In genomic region chr17:42276609-42277341, GRCh38 we compare ENCODE assay signal across 1 cellular context.
A peak's percentile ranks its signal among the peaks of the same experiment; 100 is the strongest.
TF ChIP-seq lines count a peak whose summit lies in the region.

No MANE protein-coding gene starts in this region.

TF ChIP-seq in HepG2, 621 proteins besides CTCF, POLR2A, EP300 and RAD21 (continued from another document and continues in another):
- TF ChIP-seq ZNF275 (CRISPR knock-in tag; IDR thresholded peaks at IDR 0.05; ENCODE audit: borderline replicate concordance): no peak
- TF ChIP-seq USF2 (IDR thresholded peaks at IDR 0.05; ENCODE audit: low read depth, low read length): no peak
- no peak for TF ChIP-seq USF2 (CRISPR knock-in tag; IDR thresholded peaks at IDR 0.05; ENCODE audit: borderline replicate concordance)
- peak; percentile 93 for TF ChIP-seq ZFP90 (CRISPR knock-in tag; IDR thresholded peaks at IDR 0.05; ENCODE audit: borderline replicate concordance)
- TF ChIP-seq EZH2 (conservative IDR thresholded peaks at IDR 0.05; ENCODE audit: low read depth, low read length): no peak
- TF ChIP-seq MZF1 (CRISPR knock-in tag; IDR thresholded peaks at IDR 0.05; ENCODE audit: borderline replicate concordance): no peak
- no peak for TF ChIP-seq CBX1 (IDR thresholded peaks at IDR 0.05; ENCODE audit: low read depth)
- TF ChIP-seq ELF3 (CRISPR knock-in tag; IDR thresholded peaks at IDR 0.05): peak; percentile 49
- TF ChIP-seq MXD1 (CRISPR knock-in tag; IDR thresholded peaks at IDR 0.05): peak; percentile 26; the same call in 1 of the 2 replicates
- TF ChIP-seq, protein P1, sequence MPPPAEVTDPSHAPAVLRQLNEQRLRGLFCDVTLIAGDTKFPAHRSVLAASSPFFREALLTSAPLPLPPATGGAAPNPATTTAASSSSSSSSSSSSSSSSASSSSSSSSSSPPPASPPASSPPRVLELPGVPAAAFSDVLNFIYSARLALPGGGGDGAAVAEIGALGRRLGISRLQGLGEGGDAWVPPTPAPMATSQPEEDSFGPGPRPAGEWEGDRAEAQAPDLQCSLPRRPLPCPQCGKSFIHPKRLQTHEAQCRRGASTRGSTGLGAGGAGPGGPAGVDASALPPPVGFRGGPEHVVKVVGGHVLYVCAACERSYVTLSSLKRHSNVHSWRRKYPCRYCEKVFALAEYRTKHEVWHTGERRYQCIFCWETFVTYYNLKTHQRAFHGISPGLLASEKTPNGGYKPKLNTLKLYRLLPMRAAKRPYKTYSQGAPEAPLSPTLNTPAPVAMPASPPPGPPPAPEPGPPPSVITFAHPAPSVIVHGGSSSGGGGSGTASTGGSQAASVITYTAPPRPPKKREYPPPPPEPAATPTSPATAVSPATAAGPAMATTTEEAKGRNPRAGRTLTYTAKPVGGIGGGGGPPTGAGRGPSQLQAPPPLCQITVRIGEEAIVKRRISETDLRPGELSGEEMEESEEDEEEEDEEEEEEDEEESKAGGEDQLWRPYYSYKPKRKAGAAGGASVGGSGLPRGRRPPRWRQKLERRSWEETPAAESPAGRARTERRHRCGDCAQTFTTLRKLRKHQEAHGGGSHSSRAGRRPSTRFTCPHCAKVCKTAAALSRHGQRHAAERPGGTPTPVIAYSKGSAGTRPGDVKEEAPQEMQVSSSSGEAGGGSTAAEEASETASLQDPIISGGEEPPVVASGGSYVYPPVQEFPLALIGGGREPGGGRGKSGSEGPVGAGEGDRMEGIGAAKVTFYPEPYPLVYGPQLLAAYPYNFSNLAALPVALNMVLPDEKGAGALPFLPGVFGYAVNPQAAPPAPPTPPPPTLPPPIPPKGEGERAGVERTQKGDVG (CRISPR knock-in tag; IDR thresholded peaks at IDR 0.05; ENCODE audit: borderline replicate concordance): peak; percentile 66; the same call in 1 of the 2 replicates
- no peak for TF ChIP-seq JUNB (CRISPR knock-in tag; IDR thresholded peaks at IDR 0.05; ENCODE audit: borderline replicate concordance)
- no peak for TF ChIP-seq ZBTB37 (CRISPR knock-in tag; IDR thresholded peaks at IDR 0.05)
- TF ChIP-seq SP5 (CRISPR knock-in tag; IDR thresholded peaks at IDR 0.05; ENCODE audit: borderline replicate concordance, low read depth): peak; percentile 67
- TF ChIP-seq TCF7 (IDR thresholded peaks at IDR 0.05; ENCODE audit: low read depth): no peak
- no peak for TF ChIP-seq ZNF432 (CRISPR knock-in tag; IDR thresholded peaks at IDR 0.05; ENCODE audit: borderline replicate concordance)
- no peak for TF ChIP-seq ZBTB42 (CRISPR knock-in tag; IDR thresholded peaks at IDR 0.05)
- no peak for TF ChIP-seq EED (CRISPR knock-in tag; IDR thresholded peaks at IDR 0.05)
- TF ChIP-seq ZFP36L1 (CRISPR knock-in tag; IDR thresholded peaks at IDR 0.05): peak; percentile 65
- TF ChIP-seq FOXK2 (IDR thresholded peaks at IDR 0.05): no peak
- peak; percentile 90 for TF ChIP-seq ZNF350 (CRISPR knock-in tag; IDR thresholded peaks at IDR 0.05; ENCODE audit: borderline replicate concordance, low read depth)
- TF ChIP-seq, protein P2, sequence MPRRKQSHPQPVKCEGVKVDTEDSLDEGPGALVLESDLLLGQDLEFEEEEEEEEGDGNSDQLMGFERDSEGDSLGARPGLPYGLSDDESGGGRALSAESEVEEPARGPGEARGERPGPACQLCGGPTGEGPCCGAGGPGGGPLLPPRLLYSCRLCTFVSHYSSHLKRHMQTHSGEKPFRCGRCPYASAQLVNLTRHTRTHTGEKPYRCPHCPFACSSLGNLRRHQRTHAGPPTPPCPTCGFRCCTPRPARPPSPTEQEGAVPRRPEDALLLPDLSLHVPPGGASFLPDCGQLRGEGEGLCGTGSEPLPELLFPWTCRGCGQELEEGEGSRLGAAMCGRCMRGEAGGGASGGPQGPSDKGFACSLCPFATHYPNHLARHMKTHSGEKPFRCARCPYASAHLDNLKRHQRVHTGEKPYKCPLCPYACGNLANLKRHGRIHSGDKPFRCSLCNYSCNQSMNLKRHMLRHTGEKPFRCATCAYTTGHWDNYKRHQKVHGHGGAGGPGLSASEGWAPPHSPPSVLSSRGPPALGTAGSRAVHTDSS (CRISPR knock-in tag; conservative IDR thresholded peaks at IDR 0.05): no peak
- TF ChIP-seq, protein P3, sequence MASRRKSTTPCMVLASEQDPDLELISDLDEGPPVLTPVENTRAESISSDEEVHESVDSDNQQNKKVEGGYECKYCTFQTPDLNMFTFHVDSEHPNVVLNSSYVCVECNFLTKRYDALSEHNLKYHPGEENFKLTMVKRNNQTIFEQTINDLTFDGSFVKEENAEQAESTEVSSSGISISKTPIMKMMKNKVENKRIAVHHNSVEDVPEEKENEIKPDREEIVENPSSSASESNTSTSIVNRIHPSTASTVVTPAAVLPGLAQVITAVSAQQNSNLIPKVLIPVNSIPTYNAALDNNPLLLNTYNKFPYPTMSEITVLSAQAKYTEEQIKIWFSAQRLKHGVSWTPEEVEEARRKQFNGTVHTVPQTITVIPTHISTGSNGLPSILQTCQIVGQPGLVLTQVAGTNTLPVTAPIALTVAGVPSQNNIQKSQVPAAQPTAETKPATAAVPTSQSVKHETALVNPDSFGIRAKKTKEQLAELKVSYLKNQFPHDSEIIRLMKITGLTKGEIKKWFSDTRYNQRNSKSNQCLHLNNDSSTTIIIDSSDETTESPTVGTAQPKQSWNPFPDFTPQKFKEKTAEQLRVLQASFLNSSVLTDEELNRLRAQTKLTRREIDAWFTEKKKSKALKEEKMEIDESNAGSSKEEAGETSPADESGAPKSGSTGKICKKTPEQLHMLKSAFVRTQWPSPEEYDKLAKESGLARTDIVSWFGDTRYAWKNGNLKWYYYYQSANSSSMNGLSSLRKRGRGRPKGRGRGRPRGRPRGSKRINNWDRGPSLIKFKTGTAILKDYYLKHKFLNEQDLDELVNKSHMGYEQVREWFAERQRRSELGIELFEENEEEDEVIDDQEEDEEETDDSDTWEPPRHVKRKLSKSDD (CRISPR knock-in tag; IDR thresholded peaks at IDR 0.05; ENCODE audit: low read depth): peak; percentile 54
- peak; percentile 74; the same call in 1 of the 2 replicates for TF ChIP-seq ZNF263 (CRISPR knock-in tag; IDR thresholded peaks at IDR 0.05)
- TF ChIP-seq GTF3A (CRISPR knock-in tag; conservative IDR thresholded peaks at IDR 0.05): peak; percentile 61; the same call in 1 of the 2 replicates
- peak; percentile 56; the same call in 1 of the 2 replicates for TF ChIP-seq PBX3 (CRISPR knock-in tag; IDR thresholded peaks at IDR 0.05; ENCODE audit: borderline replicate concordance)
- TF ChIP-seq SIX4 (CRISPR knock-in tag; IDR thresholded peaks at IDR 0.05): no peak
- TF ChIP-seq ZNF24 (IDR thresholded peaks at IDR 0.05): peak; percentile 31; the same call in 1 of the 2 replicates
- no peak for TF ChIP-seq NONO (IDR thresholded peaks at IDR 0.05)
- peak; percentile 91 for TF ChIP-seq NONO (CRISPR knock-in tag; conservative IDR thresholded peaks at IDR 0.05)
- peak; percentile 80 for TF ChIP-seq ZNF430 (CRISPR knock-in tag; IDR thresholded peaks at IDR 0.05)
- TF ChIP-seq, protein P4, sequence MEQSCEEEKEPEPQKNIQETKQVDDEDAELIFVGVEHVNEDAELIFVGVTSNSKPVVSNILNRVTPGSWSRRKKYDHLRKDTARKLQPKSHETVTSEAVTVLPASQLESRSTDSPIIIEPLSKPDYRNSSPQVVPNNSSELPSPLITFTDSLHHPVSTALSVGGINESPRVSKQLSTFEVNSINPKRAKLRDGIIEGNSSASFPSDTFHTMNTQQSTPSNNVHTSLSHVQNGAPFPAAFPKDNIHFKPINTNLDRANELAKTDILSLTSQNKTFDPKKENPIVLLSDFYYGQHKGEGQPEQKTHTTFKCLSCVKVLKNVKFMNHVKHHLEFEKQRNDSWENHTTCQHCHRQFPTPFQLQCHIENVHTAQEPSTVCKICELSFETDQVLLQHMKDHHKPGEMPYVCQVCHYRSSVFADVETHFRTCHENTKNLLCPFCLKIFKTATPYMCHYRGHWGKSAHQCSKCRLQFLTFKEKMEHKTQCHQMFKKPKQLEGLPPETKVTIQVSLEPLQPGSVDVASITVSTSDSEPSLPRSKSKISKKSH (CRISPR knock-in tag; IDR thresholded peaks at IDR 0.05; ENCODE audit: borderline replicate concordance): peak; percentile 63
- 0 out of 2 replicates have a peak, but pooled peaks have one; percentile 50 for TF ChIP-seq PCBP1 (IDR thresholded peaks at IDR 0.05; ENCODE audit: borderline replicate concordance, low read depth, low read length)
- no peak for TF ChIP-seq NFKBIZ (CRISPR knock-in tag; IDR thresholded peaks at IDR 0.05)
- TF ChIP-seq NFKB2 (CRISPR knock-in tag; IDR thresholded peaks at IDR 0.05; ENCODE audit: borderline replicate concordance): peak; percentile 87
- TF ChIP-seq ZNF749 (CRISPR knock-in tag; IDR thresholded peaks at IDR 0.05; ENCODE audit: borderline replicate concordance): peak; percentile 84; the same call in 1 of the 2 replicates
- no peak for TF ChIP-seq AHR (CRISPR knock-in tag; IDR thresholded peaks at IDR 0.05)
- TF ChIP-seq DRAP1 (CRISPR knock-in tag; IDR thresholded peaks at IDR 0.05): no peak; the same call in 1 of the 2 replicates
- no peak for TF ChIP-seq NR3C1 (CRISPR knock-in tag; IDR thresholded peaks at IDR 0.05)
- TF ChIP-seq ZBTB7A (CRISPR knock-in tag; IDR thresholded peaks at IDR 0.05): peak; percentile 95
- TF ChIP-seq CREB3 (CRISPR knock-in tag; IDR thresholded peaks at IDR 0.05): peak; percentile 64; the same call in 1 of the 2 replicates
- TF ChIP-seq, protein P5, sequence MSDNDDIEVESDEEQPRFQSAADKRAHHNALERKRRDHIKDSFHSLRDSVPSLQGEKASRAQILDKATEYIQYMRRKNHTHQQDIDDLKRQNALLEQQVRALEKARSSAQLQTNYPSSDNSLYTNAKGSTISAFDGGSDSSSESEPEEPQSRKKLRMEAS (IDR thresholded peaks at IDR 0.05): peak; percentile 81
